ENCODE assay signal across 9 cellular contexts in the genomic region with DNA sequence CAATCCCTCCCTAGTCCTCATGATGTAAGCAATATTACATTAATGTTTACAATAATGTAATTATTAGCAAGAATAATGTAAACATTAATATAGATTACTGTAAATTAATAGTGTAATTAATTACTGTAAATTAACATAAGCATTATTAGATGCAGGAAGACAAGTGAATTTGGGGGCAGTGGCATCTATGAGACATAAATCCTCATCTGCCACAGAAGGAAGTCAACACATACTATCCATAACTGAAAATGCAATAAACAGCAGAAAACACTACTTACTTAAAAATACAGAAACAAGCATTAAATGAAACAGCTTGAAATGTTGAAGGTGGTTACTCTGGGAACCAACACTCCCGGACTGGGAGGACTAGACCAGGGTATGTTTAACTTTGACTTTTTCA. TPM values are rescaled to one million over a fixed set of nuclear protein-coding genes. Genes with fewer than 3 reads are reported as not detected.
DNase-seq lines count a peak whose midpoint lies in the region; ATAC-seq, FAIRE-seq and TF ChIP-seq lines count a peak whose summit lies in the region.
"Had no signal": no experiment of that assay in that cellular context is flagged by ENCODE, and none has a peak within 500 bp of the region (broad histone marks: within the 10 kb centered on the region; RNA-seq: fewer than 3 reads in every experiment).

No MANE protein-coding gene starts in this region.

- FAIRE-seq in GM19239 (lab: Jason Lieb, UNC), result no peak

- H3K27me3 ChIP-seq in HUES48 (ENCODE audit: control insufficient read depth, insufficient read depth, low read length) (no peaks in the 10 kb centered on the region), body of pancreas (no peaks in the 10 kb centered on the region), mucosa of rectum (ENCODE audit: control insufficient read depth in 2 of 2, insufficient read depth in 2 of 2, low read length in 2 of 2) (no peaks in the 10 kb centered on the region)

- H3K4me3 ChIP-seq in HUES48 (ENCODE audit: low read depth, low read length), result peak overlapping the region; percentile 89
- peak overlapping the region; percentile 58 to 69 for H3K4me3 ChIP-seq in body of pancreas
- H3K4me3 ChIP-seq in mucosa of rectum (ENCODE audit: low read length in 2 of 2), result peak overlapping the region; percentile 90 to 91

- H3K9ac ChIP-seq in HUES48 (ENCODE audit: low read depth, low read length) (0 out of 2 replicates have a peak overlapping the region, but pooled peaks have one; percentile 52), mucosa of rectum (ENCODE audit: low read depth in 1 of 2, low read length in 2 of 2) (peak overlapping the region; percentile 86 to 90)

- ATAC-seq in body of pancreas, result no peak
- no peak for ATAC-seq in GM21390 (IDR thresholded peaks at IDR 0.05; ENCODE audit: unreplicated experiment)

- TF ChIP-seq POLR2A in body of pancreas (IDR thresholded peaks at IDR 0.05), result no peak

- intact Hi-C loops in body of pancreas (cut with DNase I), result no loop called here

- no peaks in the 10 kb centered on the region for H3K36me3 ChIP-seq in HUES48 (ENCODE audit: control insufficient read depth, insufficient read depth, low read length)
- H3K36me3 ChIP-seq in body of pancreas (replicated peaks in 1 of 2; ENCODE audit: insufficient read depth in 1 of 2, low read depth in 2 of 2), result no peaks in the 10 kb centered on the region
- H3K36me3 ChIP-seq in mucosa of rectum (ENCODE audit: control insufficient read depth in 2 of 2, insufficient read depth in 2 of 2, low read length in 2 of 2), result peaks cover 0 to 6% of the 10 kb centered on the region in 2 donors

- no peaks in the 10 kb centered on the region for H3K9me3 ChIP-seq in HUES48 (ENCODE audit: control insufficient read depth, insufficient read depth, low read length)
- no peaks in the 10 kb centered on the region for H3K9me3 ChIP-seq in body of pancreas
- H3K9me3 ChIP-seq in mucosa of rectum (ENCODE audit: control insufficient read depth in 2 of 2, low read length in 2 of 2), result no peaks in the 10 kb centered on the region

- DNase-seq in A172 (ENCODE audit: low spot score), result peak; percentile 12
- DNase-seq in body of pancreas, result no peak
- no peak for DNase-seq in GM19239 (ENCODE audit: insufficient read length, low spot score)
- DNase-seq in NCI-H1417 treated with DMSO at 0.1 percent for 48 hours (lab: John Stamatoyannopoulos, UW), result no peak
- DNase-seq in NCI-H345 (lab: John Stamatoyannopoulos, UW), result no peak

- H3K4me1 ChIP-seq in HUES48 (ENCODE audit: control insufficient read depth, insufficient read depth, low read length), result peaks cover 9% of the 10 kb centered on the region
- H3K4me1 ChIP-seq in body of pancreas, result peaks cover 5% of the 10 kb centered on the region
- peaks cover 8 to 11% of the 10 kb centered on the region in 2 donors for H3K4me1 ChIP-seq in mucosa of rectum (ENCODE audit: control insufficient read depth in 2 of 2, insufficient read depth in 2 of 2, low read length in 2 of 2)

- no peak for TF ChIP-seq CTCF in body of pancreas (IDR thresholded peaks at IDR 0.05)

- 0 to 3% methylated on average over 1 of the region's 1 CpG for WGBS in body of pancreas, 2 donors

- no peak overlapping the region for H3K27ac ChIP-seq in HUES48 (ENCODE audit: low read depth, low read length)
- H3K27ac ChIP-seq in body of pancreas, result peak overlapping the region; percentile 84 to 94 (median 88)
- peak overlapping the region; percentile 96 to 98 for H3K27ac ChIP-seq in mucosa of rectum (ENCODE audit: low read depth in 2 of 2, low read length in 2 of 2)

RNA-seq across cellular contexts. Expression of gene NIPSNAP3A, which starts 0.7 kb away (rescaled TPM):
- 103 and 105 TPM in 2 replicates for total RNA-seq in A172 (2014; rRNA removed; shearing (Covaris generic))
- 10 to 100 TPM; 12.5 to 15.2 TPM for total RNA-seq in body of pancreas

RNA-seq across cellular contexts. Expression of gene NIPSNAP3B, which starts 17.1 kb away (rescaled TPM):
- 0.14 TPM in 1 of 2 replicates, not detected in the other for total RNA-seq in A172 (2014; rRNA removed; shearing (Covaris generic))
- 1 to 10 TPM in 1 of 2 donors, not detected in 1; 2.6 TPM for total RNA-seq in body of pancreas

RNA-seq across cellular contexts. Expression of gene OR13D1, which starts 52.5 kb away (rescaled TPM):
- total RNA-seq in A172 (2014; rRNA removed; shearing (Covaris generic)), result not detected in 2 replicates
- not detected for total RNA-seq in body of pancreas
- total RNA-seq: NCI-H460 had no signal
